ENCODE assay signal across 22 cellular contexts in the genomic region with DNA sequence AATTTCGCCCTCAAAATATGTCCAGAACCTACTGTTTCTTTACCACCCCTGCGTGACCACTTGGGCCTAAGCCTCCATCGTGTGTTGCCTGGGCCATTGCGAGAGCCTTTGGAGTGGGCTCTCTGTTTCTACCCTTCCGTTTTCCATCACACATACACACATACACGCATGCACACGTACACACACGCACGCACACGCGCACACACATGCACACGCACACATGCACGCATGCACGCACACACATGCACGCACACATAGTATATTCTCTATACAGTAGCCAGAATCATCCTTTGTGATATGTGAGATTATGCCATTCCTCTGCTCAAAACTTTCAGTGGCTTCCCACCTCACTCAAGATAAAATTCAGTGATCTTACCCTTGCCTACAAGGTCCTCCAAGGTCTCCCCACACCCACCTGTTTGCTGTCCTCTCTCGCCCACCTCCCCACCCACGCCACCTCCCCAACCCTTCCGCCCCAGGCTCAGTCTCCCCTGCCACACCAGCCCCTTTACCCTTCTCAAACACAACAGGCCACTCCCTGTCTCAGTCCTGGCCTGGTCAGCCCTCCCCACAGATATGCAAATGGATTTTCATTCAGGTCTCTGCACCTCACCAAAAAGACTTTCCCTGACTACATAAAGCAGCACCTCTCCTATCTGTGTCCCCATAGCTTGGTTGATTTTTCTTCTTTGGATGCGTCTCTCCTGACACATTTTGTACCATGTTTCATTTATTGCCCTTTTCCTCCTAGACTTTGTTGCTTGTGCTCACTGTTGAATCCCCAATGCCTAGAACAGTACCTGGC.
"Had no signal": no experiment of that assay in that cellular context is flagged by ENCODE, and none has a peak within 500 bp of the region (broad histone marks: within the 10 kb centered on the region; RNA-seq: fewer than 3 reads in every experiment).

No MANE protein-coding gene starts in this region.

- H3K36me3 Mint-ChIP-seq: activated naive CD8-positive, alpha-beta T cell treated with anti-CD3 and anti-CD28 coated beads, Interleukin-2, amount 10 ng/mL, durations not matched to agents 7 days and 5 days; brain; natural killer cell; T-cell had no signal

- ATAC-seq: foreskin keratinocyte, natural killer cell, SK-N-SH treated with all-trans-retinoic acid at 6 μM for 48 hours had no signal

- H3K36me3 ChIP-seq: left lung, spleen, tibial nerve had no signal

- H3K27me3 Mint-ChIP-seq: activated CD4-positive, alpha-beta T cell treated with anti-CD3 and anti-CD28 coated beads, Interleukin-2, amount 10 ng/mL, durations not matched to agents 7 days and 5 days; T-cell had no signal

- H3K4me1 Mint-ChIP-seq: activated naive CD8-positive, alpha-beta T cell treated with anti-CD3 and anti-CD28 coated beads, Interleukin-2, amount 10 ng/mL, durations not matched to agents 7 days and 5 days; brain; T-cell had no signal

- H3K9me3 ChIP-seq: left lung, spleen, tibial nerve had no signal

- H3K27ac Mint-ChIP-seq: activated CD4-positive, alpha-beta T cell treated with anti-CD3 and anti-CD28 coated beads, Interleukin-2, amount 10 ng/mL, durations not matched to agents 7 days and 5 days; activated naive CD8-positive, alpha-beta T cell treated with anti-CD3 and anti-CD28 coated beads, Interleukin-2, amount 10 ng/mL, durations not matched to agents 7 days and 5 days; activated T-helper 1 cell treated with anti-CD3 and anti-CD28 coated beads, Interleukin-12 subunit alpha, Interleukin-12 subunit beta, Interleukin-2, Interleukin-4 antibody, amounts not matched to agents 30 ng/mL and 10 ng/mL and 1 ng/mL, durations not matched to agents 14 hours and 24 hours and 36 hours; brain; endodermal cell; natural killer cell; T-cell had no signal

- H3K27me3 ChIP-seq: foreskin keratinocyte, left lung, spleen, tibial nerve had no signal

- DNase-seq: activated CD4-positive, alpha-beta T cell treated with anti-CD3 and anti-CD28 coated beads, Interleukin-2, amount 10 ng/mL, durations not matched to agents 7 days and 5 days; activated CD8-positive, alpha-beta memory T cell treated with anti-CD3 and anti-CD28 coated beads for 24 hours; activated naive CD4-positive, alpha-beta T cell; activated naive CD8-positive, alpha-beta T cell treated with anti-CD3 and anti-CD28 coated beads, Interleukin-2, amount 10 ng/mL, durations not matched to agents 7 days and 5 days; anterior cingulate cortex; caudate nucleus; endodermal cell; foreskin keratinocyte; hippocampal formation; kidney; left lung; natural killer cell; retina; spleen; stimulated activated CD4-positive, alpha-beta T cell treated with anti-CD3 and anti-CD28 coated beads, Interleukin-4, amount 100 ng/mL, for 4 hours; stimulated activated naive CD4-positive, alpha-beta T cell treated with Interleukin-2 at 50 U/mL for 16 hours; T-cell; T-helper 9 cell had no signal

- H3K9me3 Mint-ChIP-seq: activated naive CD8-positive, alpha-beta T cell treated with anti-CD3 and anti-CD28 coated beads, Interleukin-2, amount 10 ng/mL, durations not matched to agents 7 days and 5 days; endodermal cell; natural killer cell; T-cell had no signal

- H3K4me3 Mint-ChIP-seq: activated CD4-positive, alpha-beta T cell treated with anti-CD3 and anti-CD28 coated beads, Interleukin-2, amount 10 ng/mL, durations not matched to agents 7 days and 5 days; activated naive CD8-positive, alpha-beta T cell treated with anti-CD3 and anti-CD28 coated beads, Interleukin-2, amount 10 ng/mL, durations not matched to agents 7 days and 5 days; activated T-helper 1 cell treated with anti-CD3 and anti-CD28 coated beads, Interleukin-12 subunit alpha, Interleukin-12 subunit beta, Interleukin-2, Interleukin-4 antibody, amounts not matched to agents 30 ng/mL and 10 ng/mL and 1 ng/mL, durations not matched to agents 14 hours and 24 hours and 36 hours; brain; endodermal cell; natural killer cell; T-cell had no signal

- H3K27ac ChIP-seq: left lung, spleen, tibial nerve had no signal

- H3K4me3 ChIP-seq: left lung, spleen, tibial nerve had no signal

- H3K4me1 ChIP-seq: left lung, tibial nerve had no signal
